8 cellular contexts compared by ENCODE assay signal in genomic region chr1:173122958-173123852, GRCh38.
A peak's percentile ranks its signal among the peaks of the same experiment; 100 is the strongest.
DNase-seq lines count a peak whose midpoint lies in the region; ATAC-seq and TF ChIP-seq lines count a peak whose summit lies in the region.

No MANE protein-coding gene starts in this region.

- H3K9me3 Mint-ChIP-seq in memory B cell = no peaks in the 10 kb centered on the region
- H3K9me3 Mint-ChIP-seq in activated CD4-positive, alpha-beta memory T cell treated with anti-CD3 and anti-CD28 coated beads for 36 hours = no peaks in the 10 kb centered on the region

- CTCF ChIA-PET in PC-9 (lab: Charles Lee) = no interaction called here
- CTCF ChIA-PET in activated CD4-positive, alpha-beta memory T cell treated with anti-CD3 and anti-CD28 coated beads for 36 hours (lab: Charles Lee) = interaction anchor here (0.7 kb wide), 1 partner anchor 11 kb away, joined by 3 read pairs; no protein-coding TSS in a partner anchor

- H3K4me1 ChIP-seq in PC-9 (replicated peaks; ENCODE audit: insufficient read depth) (peaks cover 15% of the 10 kb centered on the region), tibial artery (peaks cover 0 to 19% (median 5%) of the 10 kb centered on the region in 4 donors)

- H3K36me3 ChIP-seq in PC-9 (ENCODE audit: low read depth) (no peaks in the 10 kb centered on the region), tibial artery (no peaks in the 10 kb centered on the region)

- peak overlapping the region; percentile 62 for H3K4me2 ChIP-seq in PC-9

- DNase-seq in GOT3 (lab: John Stamatoyannopoulos, UW) (peak; percentile 91), PC-9 (peak; percentile 69), epidermal melanocyte (ENCODE audit: insufficient read length, low spot score) (peak; percentile 71), memory B cell (ENCODE audit: low spot score in 2 of 2) (peak in 1 of 2 donors; percentile 22), tibial artery (peak; percentile 78 to 83), NCI-H1105 treated with DMSO at 0.1 percent for 48 hours (lab: John Stamatoyannopoulos, UW) (no peak), NCI-H2029 treated with DMSO at 0.1 percent for 48 hours (lab: John Stamatoyannopoulos, UW) (no peak)
- no peak for DNase-seq in activated CD4-positive, alpha-beta memory T cell treated with anti-CD3 and anti-CD28 coated beads for 36 hours

- peak overlapping the region; percentile 42 for H3K27ac Mint-ChIP-seq in memory B cell
- no peak overlapping the region for H3K27ac Mint-ChIP-seq in activated CD4-positive, alpha-beta memory T cell treated with anti-CD3 and anti-CD28 coated beads for 36 hours

- H3F3A ChIP-seq in PC-9 (ENCODE audit: insufficient read depth, low read depth) = peaks cover 6% of the 10 kb centered on the region; the same call in 1 of the 2 replicates

- no TSS peak for BruUV-seq in PC-9 (replicated peaks; lab: Mats Ljungman, UMichigan)

- H3K4me3 ChIP-seq in PC-9 (no peak overlapping the region), tibial artery (peak overlapping the region; percentile 43 to 46)

- peak overlapping the region; percentile 28; the same call in 1 of the 2 replicates for H2AFZ ChIP-seq in PC-9

- H3K4me3 Mint-ChIP-seq in memory B cell = no peak overlapping the region
- no peak overlapping the region for H3K4me3 Mint-ChIP-seq in activated CD4-positive, alpha-beta memory T cell treated with anti-CD3 and anti-CD28 coated beads for 36 hours

- intact Hi-C loops in PC-9 (cut with micrococcal nuclease; ENCODE audit: unreplicated experiment) (loop anchor here (1.0 to 10.0 kb wide), 4 partner anchors 67 to 296 kb away; no protein-coding TSS in a partner anchor), tibial artery (cut with DNase I; ENCODE audit: low total_unique reads) (no loop called here)
- intact Hi-C loops in activated CD4-positive, alpha-beta memory T cell treated with anti-CD3 and anti-CD28 coated beads for 36 hours (cut with micrococcal nuclease) = no loop called here

- H3K27me3 Mint-ChIP-seq in memory B cell = no peaks in the 10 kb centered on the region
- no peaks in the 10 kb centered on the region for H3K27me3 Mint-ChIP-seq in activated CD4-positive, alpha-beta memory T cell treated with anti-CD3 and anti-CD28 coated beads for 36 hours

- no peaks in the 10 kb centered on the region for H3K9me2 ChIP-seq in PC-9 (ENCODE audit: insufficient read depth)

- no peaks in the 10 kb centered on the region for H4K20me1 ChIP-seq in PC-9 (ENCODE audit: insufficient read depth)

- no peaks in the 10 kb centered on the region for H3K9me3 ChIP-seq in PC-9 (ENCODE audit: insufficient read depth, low read depth)
- no peaks in the 10 kb centered on the region for H3K9me3 ChIP-seq in tibial artery

- no peak for TF ChIP-seq CTCF in PC-9 (conservative IDR thresholded peaks at IDR 0.05)
- TF ChIP-seq CTCF in tibial artery (IDR thresholded peaks at IDR 0.05) = no peak

- H3K4me1 Mint-ChIP-seq in memory B cell = peaks cover 21% of the 10 kb centered on the region
- no peaks in the 10 kb centered on the region for H3K4me1 Mint-ChIP-seq in activated CD4-positive, alpha-beta memory T cell treated with anti-CD3 and anti-CD28 coated beads for 36 hours (ENCODE audit: low read depth)

- H3K79me2 ChIP-seq in PC-9 (ENCODE audit: low read depth) = no peaks in the 10 kb centered on the region

- POLR2A ChIA-PET in PC-9 (lab: Charles Lee; ENCODE audit: unreplicated experiment) = interaction anchor here (0.6 to 1.1 kb wide), 2 partner anchors 68 to 119 kb away, joined by 8 to 11 read pairs; no protein-coding TSS in a partner anchor
- POLR2A ChIA-PET in activated CD4-positive, alpha-beta memory T cell treated with anti-CD3 and anti-CD28 coated beads for 36 hours (lab: Charles Lee) = no interaction called here

- H3K36me3 Mint-ChIP-seq in memory B cell = no peaks in the 10 kb centered on the region
- no peaks in the 10 kb centered on the region for H3K36me3 Mint-ChIP-seq in activated CD4-positive, alpha-beta memory T cell treated with anti-CD3 and anti-CD28 coated beads for 36 hours

- ATAC-seq in memory B cell (ENCODE audit: low read depth) = peak; percentile 82

- no peaks in the 10 kb centered on the region for H3K27me3 ChIP-seq in PC-9 (ENCODE audit: insufficient read depth, low read depth)
- H3K27me3 ChIP-seq in tibial artery = no peaks in the 10 kb centered on the region

- H3K27ac ChIP-seq in PC-9 (peak overlapping the region; percentile 54), tibial artery (peak overlapping the region; percentile 62 to 69)

Comparison
In these comparisons a context has a peak if more than half of its experiments do, and no peak if none do; other contexts are left out.
1. DNase-seq: peak in GOT3 (single experiment), PC-9 (2 of 2), epidermal melanocyte (single experiment) and tibial artery (2 of 2); none in NCI-H1105 treated with DMSO at 0.1 percent for 48 hours (single experiment), NCI-H2029 treated with DMSO at 0.1 percent for 48 hours (single experiment) and activated CD4-positive, alpha-beta memory T cell treated with anti-CD3 and anti-CD28 coated beads for 36 hours (single experiment).